18 cellular contexts compared by ENCODE assay signal in genomic region chr11:34548278-34548677, GRCh38. TPM values are rescaled to one million over a fixed set of nuclear protein-coding genes. Genes with fewer than 3 reads are reported as not detected.
DNase-seq lines count a peak whose midpoint lies in the region; ATAC-seq and TF ChIP-seq lines count a peak whose summit lies in the region.
"Had no signal": no experiment of that assay in that cellular context is flagged by ENCODE, and none has a peak within 500 bp of the region (broad histone marks: within the 10 kb centered on the region; RNA-seq: fewer than 3 reads in every experiment).

No MANE protein-coding gene starts in this region.

- H3K36me3 ChIP-seq in lower lobe of right lung (no peaks in the 10 kb centered on the region), upper lobe of right lung (no peaks in the 10 kb centered on the region)

- H3K9me3 Mint-ChIP-seq in CD14-positive monocyte = peaks cover 0 to 2% (median 0%) of the 10 kb centered on the region in 7 donors
- no peaks in the 10 kb centered on the region for H3K9me3 Mint-ChIP-seq in osteocyte (ENCODE audit: unreplicated experiment)
- H3K9me3 Mint-ChIP-seq: CD4-positive, alpha-beta T cell; H9 had no signal

- DNase-seq in NCI-H510A treated with DMSO at 0.1 percent for 48 hours (lab: John Stamatoyannopoulos, UW) (peak; percentile 3), NCI-H510A (lab: John Stamatoyannopoulos, UW) (no peak), NCI-H2029 (lab: John Stamatoyannopoulos, UW) (peak; percentile 57), lower lobe of right lung (no peak), upper lobe of right lung (no peak), CD14-positive monocyte (ENCODE audit: low spot score) (no peak), osteocyte (ENCODE audit: extremely low spot score, unreplicated experiment) (no peak), anterior cingulate cortex (lab: John Stamatoyannopoulos, UW) (no peak)
- DNase-seq: 8988T; C1 segment of cervical spinal cord; Caco-2; CD4-positive, alpha-beta T cell; DMS79 treated with DMSO at 0.1 percent for 48 hours; GF-D8; H9 had no signal

- intact Hi-C loops in lower lobe of right lung (cut with DNase I) = no loop called here
- intact Hi-C loops in upper lobe of right lung (cut with DNase I) = no loop called here
- intact Hi-C loops in CD14-positive monocyte (cut with micrococcal nuclease) = no loop called here

- peaks cover 9% of the 10 kb centered on the region for H3K4me1 Mint-ChIP-seq in CD14-positive monocyte
- no peaks in the 10 kb centered on the region for H3K4me1 Mint-ChIP-seq in osteocyte (ENCODE audit: unreplicated experiment)

- peaks cover 5 to 15% (median 6%) of the 10 kb centered on the region in 3 donors for H3K27me3 Mint-ChIP-seq in CD14-positive monocyte (ENCODE audit: low read depth in 3 of 3)
- H3K27me3 Mint-ChIP-seq in osteocyte (ENCODE audit: unreplicated experiment) = peaks cover 68% of the 10 kb centered on the region

- H3K9me3 ChIP-seq in lower lobe of right lung (no peaks in the 10 kb centered on the region), upper lobe of right lung (no peaks in the 10 kb centered on the region)
- H3K9me3 ChIP-seq: Caco-2 had no signal

- peak overlapping the region in 1 of 2 donors; percentile 17 for H3K4me3 Mint-ChIP-seq in CD14-positive monocyte
- H3K4me3 Mint-ChIP-seq in osteocyte (ENCODE audit: unreplicated experiment) = no peak overlapping the region
- H3K4me3 Mint-ChIP-seq: CD4-positive, alpha-beta T cell; H9 had no signal

- no peaks in the 10 kb centered on the region for H3K36me3 Mint-ChIP-seq in CD14-positive monocyte
- no peaks in the 10 kb centered on the region for H3K36me3 Mint-ChIP-seq in osteocyte (ENCODE audit: unreplicated experiment)

- ATAC-seq in lower lobe of right lung (peak; percentile 80 to 89), upper lobe of right lung (peak; percentile 75)

- TF ChIP-seq CTCF in lower lobe of right lung (IDR thresholded peaks at IDR 0.05) = no peak
- no peak for TF ChIP-seq CTCF in upper lobe of right lung (IDR thresholded peaks at IDR 0.05)
- no peak for TF ChIP-seq CTCF in CD14-positive monocyte (IDR thresholded peaks at IDR 0.05)
- TF ChIP-seq CTCF in osteocyte (IDR thresholded peaks at IDR 0.05) = no peak

- no peak overlapping the region for H3K27ac Mint-ChIP-seq in CD14-positive monocyte
- no peak overlapping the region for H3K27ac Mint-ChIP-seq in osteocyte (ENCODE audit: unreplicated experiment)
- H3K27ac Mint-ChIP-seq: CD4-positive, alpha-beta T cell; H9 had no signal

- no peaks in the 10 kb centered on the region for H3K27me3 ChIP-seq in lower lobe of right lung (ENCODE audit: low read depth)
- no peaks in the 10 kb centered on the region for H3K27me3 ChIP-seq in upper lobe of right lung

- no peak overlapping the region for H3K27ac ChIP-seq in lower lobe of right lung
- no peak overlapping the region for H3K27ac ChIP-seq in upper lobe of right lung

- H3K4me3 ChIP-seq in lower lobe of right lung = no peak overlapping the region
- H3K4me3 ChIP-seq in upper lobe of right lung = no peak overlapping the region

- H3K4me1 ChIP-seq in lower lobe of right lung (no peaks in the 10 kb centered on the region), upper lobe of right lung (no peaks in the 10 kb centered on the region)
- H3K4me1 ChIP-seq: Caco-2 had no signal

RNA-seq across cellular contexts. Expression of gene ELF5, which starts 34.7 kb away (rescaled TPM):
- total RNA-seq in lower lobe of right lung = 20.2 TPM
- total RNA-seq in upper lobe of right lung = 10.7 TPM
- not detected for polyA plus RNA-seq in CD14-positive monocyte
- total RNA-seq in osteocyte = not detected in 2 replicates
- total RNA-seq: A673; CD4-positive, alpha-beta T cell; H1; H9 had no signal
- polyA plus RNA-seq: AG04450, H1 had no signal

Comparison
In these comparisons a context has a peak if more than half of its experiments do, and no peak if none do; other contexts are left out.
1. DNase-seq: peak in NCI-H510A treated with DMSO at 0.1 percent for 48 hours (single experiment) and NCI-H2029 (single experiment); none in NCI-H510A (single experiment), lower lobe of right lung (single experiment), upper lobe of right lung (single experiment), CD14-positive monocyte (single experiment), osteocyte (single experiment) and anterior cingulate cortex (0 of 58).
2. RNA of gene ELF5, which starts 34.7 kb away (total RNA-seq): 20.2 TPM in lower lobe of right lung (single experiment) and 10.7 TPM in upper lobe of right lung (single experiment); not detected in osteocyte; every median in the first group is over 10 times any median in the second.